In genomic region chr19:4638828-4639530, GRCh38 we compare ENCODE assay signal across 8 cellular contexts. TPM values are rescaled to one million over a fixed set of nuclear protein-coding genes. Genes with fewer than 3 reads are reported as not detected.
DNase-seq lines count a peak whose midpoint lies in the region; ATAC-seq, FAIRE-seq and TF ChIP-seq lines count a peak whose summit lies in the region.

TNFAIP8L1 (plus strand) TSS chr19:4639516; CDS start chr19:4651870, 12,354 bp downstream.

- H3K9ac ChIP-seq in kidney (ENCODE audit: low read length in 2 of 2), result peak within 1 kb of the TSS; percentile 54 to 82

- intact Hi-C loops in kidney (cut with DNase I), result loop anchor here (10.0 kb wide), 1 partner anchor 74 kb away; no protein-coding TSS in a partner anchor

- TF ChIP-seq CTCF in AG09309 (IDR thresholded peaks at IDR 0.05; ENCODE audit: control insufficient read depth, insufficient read depth, low read depth, low read length, missing control alignments), result no peak
- TF ChIP-seq CTCF in kidney (IDR thresholded peaks at IDR 0.05; ENCODE audit: borderline replicate concordance, extremely low read depth, insufficient read depth), result no peak

- H3K4me3 ChIP-seq in AG09309 (ENCODE audit: control insufficient read depth, low read depth, low read length) (peak within 1 kb of the TSS; percentile 68), kidney (ENCODE audit: low read length in 2 of 2) (peak within 1 kb of the TSS; percentile 79 to 87)

- H3K9me3 ChIP-seq in kidney (ENCODE audit: control insufficient read depth in 1 of 2, low read length in 2 of 2), result no peaks in the 10 kb centered on the region

- peaks cover 4 to 22% of the 10 kb centered on the region in 2 donors for H3K4me1 ChIP-seq in kidney (ENCODE audit: control insufficient read depth in 1 of 2, insufficient read depth in 1 of 2, low read depth in 1 of 2, low read length in 2 of 2)

- peak within 1 kb of the TSS; percentile 74 to 77 for H3K27ac ChIP-seq in kidney (ENCODE audit: low read depth in 2 of 2, low read length in 2 of 2)

- DNase-seq in AG09309 (ENCODE audit: low read depth), result peak; percentile 59
- peak; percentile 87 to 97 for DNase-seq in NCI-H446 (lab: John Stamatoyannopoulos, UW)
- DNase-seq in cerebellar cortex (ENCODE audit: low spot score), result peak; percentile 95
- peak; percentile 99 for DNase-seq in kidney
- peak; percentile 98 to 99 (median 98) for DNase-seq in stimulated activated CD4-positive, alpha-beta T cell treated with anti-CD3 and anti-CD28 coated beads, Interleukin-12 subunit alpha, Interleukin-12 subunit beta, amount 100 ng/mL, for 48 hours (ENCODE audit: low read depth in 2 of 3, low spot score in 1 of 3)

- H3K36me3 ChIP-seq in kidney (ENCODE audit: control insufficient read depth in 1 of 2, insufficient read depth in 2 of 2, low read length in 2 of 2), result no peaks in the 10 kb centered on the region

- FAIRE-seq in kidney (lab: Jason Lieb, UNC), result no peak

- ATAC-seq in GM19043 (IDR thresholded peaks at IDR 0.05; ENCODE audit: low read depth, unreplicated experiment) (peak; percentile 74), HG03354 (IDR thresholded peaks at IDR 0.05; ENCODE audit: poor library complexity, severe bottlenecking, unreplicated experiment) (peak; percentile 76)
- ATAC-seq in activated CD4-positive, CD25-positive, alpha-beta regulatory T cell treated with anti-CD3 and anti-CD28 coated beads, Interleukin-2, amount 50 U/mL, for 24 hours, result peak; percentile 91 to 94

RNA-seq across cellular contexts. Expression of gene TNFAIP8L1, which starts in this region (rescaled TPM):
- total RNA-seq in kidney, result 11.5 TPM
- polyA plus RNA-seq in kidney (ENCODE audit: insufficient read depth, low read depth, low replicate concordance), result 16.0 TPM

Comparison
In these comparisons a context has a peak if more than half of its experiments do, and no peak if none do; other contexts are left out.
1. Peak in every context shown above with its lines: DNase-seq, ATAC-seq, H3K4me3 ChIP-seq and H3K27ac ChIP-seq.